ENCODE assay signal across 8 cellular contexts in genomic region chr19:14555918-14556661, GRCh38. TPM values are rescaled to one million over a fixed set of nuclear protein-coding genes. Genes with fewer than 3 reads are reported as not detected.
DNase-seq lines count a peak whose midpoint lies in the region; ATAC-seq and TF ChIP-seq lines count a peak whose summit lies in the region.

No MANE protein-coding gene starts in this region.

- H4K8ac ChIP-seq in neuronal stem cell (ENCODE audit: low read depth, low read length) = no peak overlapping the region

- H3K4me3 ChIP-seq in DOHH2 (ENCODE audit: low read length) = no peak overlapping the region
- H3K4me3 ChIP-seq in neuronal stem cell (ENCODE audit: low read length in 2 of 2) = peak overlapping the region in 1 of 2 donors; percentile 4
- H3K4me3 ChIP-seq in neural progenitor cell = no peak overlapping the region

- no peaks in the 10 kb centered on the region for H3K27me3 Mint-ChIP-seq in neural progenitor cell (ENCODE audit: insufficient read depth, low read depth)

- no peak for ATAC-seq in GM18517 (IDR thresholded peaks at IDR 0.05; ENCODE audit: unreplicated experiment)

- H3K36me3 ChIP-seq in DOHH2 (ENCODE audit: control insufficient read depth, low read length) (peaks cover 3% of the 10 kb centered on the region; the same call in 1 of the 2 replicates), neuronal stem cell (replicated peaks in 1 of 2; ENCODE audit: control insufficient read depth in 2 of 2, insufficient read depth in 2 of 2, low read length in 2 of 2) (peaks cover 0 to 4% of the 10 kb centered on the region in 2 donors), neural progenitor cell (no peaks in the 10 kb centered on the region)

- no peak overlapping the region for H2BK15ac ChIP-seq in neuronal stem cell (ENCODE audit: low read length)

- no peaks in the 10 kb centered on the region for H3K9me3 ChIP-seq in DOHH2 (ENCODE audit: control insufficient read depth, insufficient read depth, low read length)
- H3K9me3 ChIP-seq in neuronal stem cell (replicated peaks in 1 of 2; ENCODE audit: control insufficient read depth in 2 of 2, insufficient read depth in 1 of 2, low read depth in 1 of 2, low read length in 2 of 2) = no peaks in the 10 kb centered on the region
- H3K9me3 ChIP-seq in neural progenitor cell (ENCODE audit: low read depth) = no peaks in the 10 kb centered on the region

- H3K14ac ChIP-seq in neuronal stem cell (ENCODE audit: low read length) = peak overlapping the region; percentile 66

- H3K27ac Mint-ChIP-seq in neural progenitor cell = no peak overlapping the region

- H3K4me1 Mint-ChIP-seq in neural progenitor cell = peaks cover 20% of the 10 kb centered on the region

- peak overlapping the region; percentile 48; the same call in 1 of the 2 replicates for H3K4me2 ChIP-seq in DOHH2 (ENCODE audit: low read length)
- no peak overlapping the region for H3K4me2 ChIP-seq in neuronal stem cell (ENCODE audit: insufficient read depth, low read length, poor library complexity, severe bottlenecking)
- no peak overlapping the region for H3K4me2 ChIP-seq in neural progenitor cell

- peak overlapping the region; percentile 27 for H2BK5ac ChIP-seq in neuronal stem cell (ENCODE audit: low read length)

- no peak overlapping the region for H3K4me3 Mint-ChIP-seq in neural progenitor cell

- H3K4me1 ChIP-seq in DOHH2 (ENCODE audit: control insufficient read depth, low read length) (peaks cover 28% of the 10 kb centered on the region), neuronal stem cell (ENCODE audit: control insufficient read depth in 2 of 2, insufficient read depth in 1 of 2, low read depth in 1 of 2, low read length in 2 of 2) (peaks cover 13 to 14% of the 10 kb centered on the region in 2 donors), neural progenitor cell (peaks cover 14% of the 10 kb centered on the region)

- no peaks in the 10 kb centered on the region for H3K36me3 Mint-ChIP-seq in neural progenitor cell

- DNase-seq in M059J (ENCODE audit: low read depth) = peak; percentile 85
- no peak for DNase-seq in caudate nucleus (lab: John Stamatoyannopoulos, UW)
- DNase-seq in neuronal stem cell (ENCODE audit: low spot score) = no peak
- no peak for DNase-seq in neural progenitor cell (ENCODE audit: low spot score)
- no peak for DNase-seq in stimulated activated CD4-positive, alpha-beta T cell treated with anti-CD3 and anti-CD28 coated beads, Interleukin-15, amount 100 ng/mL, for 24 hours
- DNase-seq in amniotic stem cell (lab: John Stamatoyannopoulos, UW) = no peak

- peaks cover 77% of the 10 kb centered on the region for H3K79me2 ChIP-seq in DOHH2 (ENCODE audit: control insufficient read depth, low read length)
- H3K79me2 ChIP-seq in neural progenitor cell (ENCODE audit: low read depth) = peaks cover 82% of the 10 kb centered on the region

- H3F3A ChIP-seq in DOHH2 (ENCODE audit: control insufficient read depth, insufficient read depth) (no peaks in the 10 kb centered on the region), neural progenitor cell (ENCODE audit: low read depth) (peaks cover 13% of the 10 kb centered on the region)

- no peak overlapping the region for H2BK120ac ChIP-seq in neuronal stem cell (ENCODE audit: low read depth, low read length)

- no peak overlapping the region for H3K23ac ChIP-seq in neuronal stem cell (ENCODE audit: low read depth, low read length, poor library complexity)

- H3K79me1 ChIP-seq in neuronal stem cell (ENCODE audit: low read depth, low read length) = peaks cover 44% of the 10 kb centered on the region

- no peaks in the 10 kb centered on the region for H3K9me2 ChIP-seq in DOHH2 (replicated peaks; ENCODE audit: control insufficient read depth, low read length)

- H3K18ac ChIP-seq in neuronal stem cell (ENCODE audit: low read length) = no peak overlapping the region

- H2AFZ ChIP-seq in neuronal stem cell (ENCODE audit: low read length) = no peak overlapping the region
- H2AFZ ChIP-seq in neural progenitor cell (replicated peaks) = no peak overlapping the region

- peaks cover 11% of the 10 kb centered on the region; the same call in 1 of the 2 replicates for H4K20me1 ChIP-seq in DOHH2 (ENCODE audit: control insufficient read depth, insufficient read depth, low read depth, low read length)
- peaks cover 87% of the 10 kb centered on the region for H4K20me1 ChIP-seq in neural progenitor cell (ENCODE audit: low read depth)

- no peak overlapping the region for H2BK12ac ChIP-seq in neuronal stem cell (ENCODE audit: low read length)

- H3K9me3 Mint-ChIP-seq in neural progenitor cell = no peaks in the 10 kb centered on the region

- no peak overlapping the region for H2AK5ac ChIP-seq in neuronal stem cell (ENCODE audit: low read depth, low read length)

- H3K9ac ChIP-seq in neuronal stem cell (ENCODE audit: low read depth, low read length, poor library complexity) = peak overlapping the region; percentile 33
- no peak overlapping the region for H3K9ac ChIP-seq in neural progenitor cell

- no peak overlapping the region for H3K4ac ChIP-seq in neuronal stem cell (ENCODE audit: low read length)

- H3K27ac ChIP-seq in DOHH2 (ENCODE audit: low read depth, low read length) = no peak overlapping the region
- H3K27ac ChIP-seq in caudate nucleus (ENCODE audit: low read depth, low read length) = peak overlapping the region; percentile 70
- no peak overlapping the region for H3K27ac ChIP-seq in neuronal stem cell (replicated peaks; ENCODE audit: low read length)
- no peak overlapping the region for H3K27ac ChIP-seq in neural progenitor cell

- no peak overlapping the region for H4K91ac ChIP-seq in neuronal stem cell (ENCODE audit: low read depth, low read length, poor library complexity)

- no peaks in the 10 kb centered on the region for H3K27me3 ChIP-seq in DOHH2 (ENCODE audit: control insufficient read depth, low read length)
- H3K27me3 ChIP-seq in neuronal stem cell (ENCODE audit: control insufficient read depth in 3 of 3, insufficient read depth in 3 of 3, low read depth in 1 of 3, low read length in 3 of 3) = no peaks in the 10 kb centered on the region
- no peaks in the 10 kb centered on the region for H3K27me3 ChIP-seq in neural progenitor cell

- TF ChIP-seq CTCF in DOHH2 (IDR thresholded peaks at IDR 0.05; ENCODE audit: low read depth, low read length, poor library complexity, severe bottlenecking) (no peak), neural progenitor cell (IDR thresholded peaks at IDR 0.05) (no peak)

- WGBS in neuronal stem cell (ENCODE audit: extremely low coverage in 2 of 2, insufficient read length in 2 of 2, insufficient replicate concordance in 1 of 2), 2 donors = no CpG with 5 or more reads among the region's 12 CpGs

RNA-seq across cellular contexts. Expression of gene NDUFB7, which starts 15.8 kb away (rescaled TPM):
- total RNA-seq in M059J (2014; rRNA removed; shearing (Covaris generic)) = 292 and 321 TPM in 2 replicates
- polyA plus RNA-seq in neuronal stem cell (2013, experiment 1 of 2) = 181 TPM
- 175 TPM for polyA plus RNA-seq in neuronal stem cell (2013, experiment 2 of 2)
- total RNA-seq in neural progenitor cell (ENCODE audit: low replicate concordance) = 38.0 and 177 TPM in 2 replicates

RNA-seq across cellular contexts. Expression of gene TECR, which starts 26.7 kb away (rescaled TPM):
- total RNA-seq in M059J (2014; rRNA removed; shearing (Covaris generic)) = 126 and 160 TPM in 2 replicates
- polyA plus RNA-seq in neuronal stem cell (2013, experiment 1 of 2) = 225 TPM
- polyA plus RNA-seq in neuronal stem cell (2013, experiment 2 of 2) = 213 TPM
- 41.9 and 96.4 TPM in 2 replicates for total RNA-seq in neural progenitor cell (ENCODE audit: low replicate concordance)

RNA-seq across cellular contexts. Expression of gene CLEC17A, which starts 26.8 kb away (rescaled TPM):
- not detected in 2 replicates for total RNA-seq in M059J (2014; rRNA removed; shearing (Covaris generic))
- not detected for polyA plus RNA-seq in neuronal stem cell (2013, experiment 1 of 2)
- not detected for polyA plus RNA-seq in neuronal stem cell (2013, experiment 2 of 2)
- total RNA-seq in neural progenitor cell (ENCODE audit: low replicate concordance) = 0.31 TPM in 1 of 2 replicates, not detected in the other

RNA-seq across cellular contexts. Expression of gene DNAJB1, which starts 37.9 kb away (rescaled TPM):
- total RNA-seq in M059J (2014; rRNA removed; shearing (Covaris generic)) = 114 and 138 TPM in 2 replicates
- polyA plus RNA-seq in neuronal stem cell (2013, experiment 1 of 2) = 49.6 TPM
- polyA plus RNA-seq in neuronal stem cell (2013, experiment 2 of 2) = 49.2 TPM
- total RNA-seq in neural progenitor cell (ENCODE audit: low replicate concordance) = 61.4 and 61.9 TPM in 2 replicates
